ENCODE assay signal across 8 cellular contexts in genomic region chr13:48505597-48506091, GRCh38. TPM values are rescaled to one million over a fixed set of nuclear protein-coding genes. Genes with fewer than 3 reads are reported as not detected.
A peak's percentile ranks its signal among the peaks of the same experiment; 100 is the strongest.
DNase-seq lines count a peak whose midpoint lies in the region; ATAC-seq and TF ChIP-seq lines count a peak whose summit lies in the region.

No MANE protein-coding gene starts in this region.

- H3K9me3 ChIP-seq in CD8-positive, alpha-beta memory T cell (ENCODE audit: low read length), result no peaks in the 10 kb centered on the region
- H3K9me3 ChIP-seq in gastroesophageal sphincter, result no peaks in the 10 kb centered on the region

- H3K36me3 ChIP-seq in CD8-positive, alpha-beta memory T cell (ENCODE audit: insufficient read depth, low read length), result no peaks in the 10 kb centered on the region
- H3K36me3 ChIP-seq in gastroesophageal sphincter, result peaks cover 0 to 47% of the 10 kb centered on the region in 2 donors

- peak overlapping the region; percentile 46 for H3K4me3 ChIP-seq in CD8-positive, alpha-beta memory T cell (ENCODE audit: low read length)
- H3K4me3 ChIP-seq in gastroesophageal sphincter, result no peak overlapping the region

- peak; percentile 18 to 78 (median 73) for DNase-seq in CD8-positive, alpha-beta memory T cell
- peak; percentile 89 for DNase-seq in activated CD4-positive, alpha-beta T cell treated with anti-CD3 and anti-CD28 coated beads, Interleukin-2, amount 10 ng/mL, durations not matched to agents 24 days and 14 days
- DNase-seq in stimulated activated CD4-positive, alpha-beta T cell treated with anti-CD3 and anti-CD28 coated beads, TNF-alpha, amount 100 ng/mL, for 48 hours (ENCODE audit: low read depth in 3 of 3), result peak in 2 of 3 donors; percentile 27 to 28
- DNase-seq in SW480 (ENCODE audit: low spot score) (no peak), COR-L47 (lab: John Stamatoyannopoulos, UW) (no peak)

- H3K27ac ChIP-seq in CD8-positive, alpha-beta memory T cell (ENCODE audit: low read depth, low read length), result peak overlapping the region; percentile 36
- H3K27ac ChIP-seq in gastroesophageal sphincter, result peak overlapping the region; percentile 26 to 76 (median 70)

- H3K4me3 Mint-ChIP-seq in CD8-positive, alpha-beta memory T cell, result peak overlapping the region; percentile 20 to 78 (median 74)
- peak overlapping the region; percentile 64 for H3K4me3 Mint-ChIP-seq in activated CD4-positive, alpha-beta T cell treated with anti-CD3 and anti-CD28 coated beads, Interleukin-2, amount 10 ng/mL, durations not matched to agents 24 days and 14 days

- H3K9me3 Mint-ChIP-seq in CD8-positive, alpha-beta memory T cell, result no peaks in the 10 kb centered on the region
- H3K9me3 Mint-ChIP-seq in activated CD4-positive, alpha-beta T cell treated with anti-CD3 and anti-CD28 coated beads, Interleukin-2, amount 10 ng/mL, durations not matched to agents 24 days and 14 days, result peaks cover 10% of the 10 kb centered on the region

- peaks cover 0 to 4% (median 1%) of the 10 kb centered on the region in 3 donors for H3K36me3 Mint-ChIP-seq in CD8-positive, alpha-beta memory T cell
- peaks cover 14% of the 10 kb centered on the region for H3K36me3 Mint-ChIP-seq in activated CD4-positive, alpha-beta T cell treated with anti-CD3 and anti-CD28 coated beads, Interleukin-2, amount 10 ng/mL, durations not matched to agents 24 days and 14 days (ENCODE audit: low read depth)

- H3K27me3 Mint-ChIP-seq in CD8-positive, alpha-beta memory T cell, result peaks cover 0 to 2% of the 10 kb centered on the region in 2 donors
- peaks cover 7% of the 10 kb centered on the region for H3K27me3 Mint-ChIP-seq in activated CD4-positive, alpha-beta T cell treated with anti-CD3 and anti-CD28 coated beads, Interleukin-2, amount 10 ng/mL, durations not matched to agents 24 days and 14 days

- peak overlapping the region; percentile 79 to 96 (median 94) for H3K27ac Mint-ChIP-seq in CD8-positive, alpha-beta memory T cell
- peak overlapping the region; percentile 84 for H3K27ac Mint-ChIP-seq in activated CD4-positive, alpha-beta T cell treated with anti-CD3 and anti-CD28 coated beads, Interleukin-2, amount 10 ng/mL, durations not matched to agents 24 days and 14 days

- intact Hi-C loops in activated CD4-positive, alpha-beta T cell treated with anti-CD3 and anti-CD28 coated beads, Interleukin-2, amount 10 ng/mL, durations not matched to agents 24 days and 14 days (cut with micrococcal nuclease), result loop anchor here (1.0 to 10.0 kb wide), 6 partner anchors 13 to 1619 kb away; partner anchors contain the start of gene ITM2B

- TF ChIP-seq EP300 in gastroesophageal sphincter (IDR thresholded peaks at IDR 0.05), result no peak

- POLR2A ChIA-PET in CD8-positive, alpha-beta memory T cell (lab: Charles Lee), result interaction anchor here (0.7 to 1.7 kb wide), 8 partner anchors 12 to 80 kb away, joined by 3 to 27 read pairs (median 4); partner anchors contain the start of gene RCBTB2

- 73 to 75% methylated on average over 7 to 11 of the region's 11 CpGs for WGBS in gastroesophageal sphincter (ENCODE audit: low coverage in 1 of 2), 2 donors

- no peak for TF ChIP-seq POLR2A in gastroesophageal sphincter (IDR thresholded peaks at IDR 0.05)

- TF ChIP-seq CTCF in gastroesophageal sphincter (IDR thresholded peaks at IDR 0.05), result no peak

- H3K4me1 ChIP-seq in CD8-positive, alpha-beta memory T cell (ENCODE audit: insufficient read depth, low read length), result peaks cover 39% of the 10 kb centered on the region
- no peaks in the 10 kb centered on the region for H3K4me1 ChIP-seq in gastroesophageal sphincter

- H3K4me1 Mint-ChIP-seq in CD8-positive, alpha-beta memory T cell, result peaks cover 47 to 73% (median 71%) of the 10 kb centered on the region in 3 donors
- peaks cover 66% of the 10 kb centered on the region for H3K4me1 Mint-ChIP-seq in activated CD4-positive, alpha-beta T cell treated with anti-CD3 and anti-CD28 coated beads, Interleukin-2, amount 10 ng/mL, durations not matched to agents 24 days and 14 days

- CTCF ChIA-PET in CD8-positive, alpha-beta memory T cell (lab: Charles Lee), result interaction anchor here (0.8 to 1.9 kb wide), 12 partner anchors 12 to 139 kb away, joined by 3 to 7 read pairs (median 4); partner anchors contain the start of gene RCBTB2

- peak; percentile 50 for ATAC-seq in GM19467 (IDR thresholded peaks at IDR 0.05; ENCODE audit: unreplicated experiment)
- ATAC-seq in HG03520 (IDR thresholded peaks at IDR 0.05; ENCODE audit: unreplicated experiment), result peak; percentile 72
- peak; percentile 56 for ATAC-seq in gastroesophageal sphincter

- no peaks in the 10 kb centered on the region for H3K27me3 ChIP-seq in CD8-positive, alpha-beta memory T cell (ENCODE audit: insufficient read depth, low read length, poor library complexity, severe bottlenecking)
- no peaks in the 10 kb centered on the region for H3K27me3 ChIP-seq in gastroesophageal sphincter

RNA-seq across cellular contexts. Expression of gene RCBTB2, which starts 27.2 kb away (rescaled TPM):
- total RNA-seq in CD8-positive, alpha-beta memory T cell, result 1 to 10 TPM; 5.4 to 6.5 TPM
- 23.4 TPM for polyA plus RNA-seq in CD8-positive, alpha-beta memory T cell
- 1.6 and 1.7 TPM in 2 replicates for total RNA-seq in activated CD4-positive, alpha-beta T cell treated with anti-CD3 and anti-CD28 coated beads, Interleukin-2, amount 10 ng/mL, durations not matched to agents 24 days and 14 days
- 10 to 100 TPM; 14.9 to 26.1 (median 16.7) TPM for total RNA-seq in gastroesophageal sphincter

Comparison
In these comparisons a context has a peak if more than half of its experiments do, and no peak if none do; other contexts are left out.
1. DNase-seq: peak in CD8-positive, alpha-beta memory T cell (5 of 5), activated CD4-positive, alpha-beta T cell treated with anti-CD3 and anti-CD28 coated beads, Interleukin-2, amount 10 ng/mL, durations not matched to agents 24 days and 14 days (single experiment) and stimulated activated CD4-positive, alpha-beta T cell treated with anti-CD3 and anti-CD28 coated beads, TNF-alpha, amount 100 ng/mL, for 48 hours (2 of 3); none in SW480 (single experiment) and COR-L47 (single experiment).
2. Peak in every context shown above with its lines, with median percentiles within 50 percentile points of each other: ATAC-seq.